Comparison of ENCODE assay signal across 15 cellular contexts in the genomic region with DNA sequence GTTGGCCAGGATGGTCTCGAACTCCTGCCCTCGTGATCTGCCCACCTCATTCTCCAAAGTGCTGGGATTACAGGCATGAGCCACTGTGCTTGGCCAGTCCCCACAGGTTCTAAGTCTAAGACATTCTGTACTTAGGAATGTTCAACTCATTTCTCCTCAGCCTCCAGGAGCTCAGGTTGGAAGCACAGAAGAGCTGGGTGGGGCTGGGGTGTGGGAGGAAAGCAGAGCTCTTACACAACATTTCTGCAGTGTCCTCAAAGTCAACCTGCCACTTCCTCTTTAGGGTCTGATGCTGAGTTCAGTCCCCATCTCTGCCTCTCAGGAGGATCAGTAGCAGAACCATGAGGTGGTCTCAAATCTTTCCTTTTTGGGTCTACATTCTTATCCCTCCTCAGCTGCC.
"Had no signal": no experiment of that assay in that cellular context is flagged by ENCODE, and none has a peak within 500 bp of the region (broad histone marks: within the 10 kb centered on the region; RNA-seq: fewer than 3 reads in every experiment).

No MANE protein-coding gene starts in this region.

- H3K27ac Mint-ChIP-seq: activated B cell treated with CpG ODN at 0.5 μM for 24 hours; activated CD4-positive, alpha-beta T cell treated with anti-CD3 and anti-CD28 coated beads, Interleukin-2, amount 10 ng/mL, durations not matched to agents 24 days and 14 days; activated naive CD8-positive, alpha-beta T cell treated with anti-CD3 and anti-CD28 coated beads for 36 hours; activated T-cell treated with anti-CD3 and anti-CD28 coated beads, Interleukin-2, amount 50 U/mL, for 72 hours; nephron; stimulated activated naive B cell treated with anti-CD40 and anti-IgM and Interleukin-4, amounts not matched to agents 10 μg/mL and 1 μg/mL and 100 μg/mL, for 72 hours had no signal

- H3K9me3 ChIP-seq: right atrium auricular region, thyroid gland had no signal

- H3K9me3 Mint-ChIP-seq: activated B cell treated with CpG ODN at 0.5 μM for 24 hours; activated CD4-positive, alpha-beta T cell treated with anti-CD3 and anti-CD28 coated beads, Interleukin-2, amount 10 ng/mL, durations not matched to agents 24 days and 14 days; activated naive CD8-positive, alpha-beta T cell treated with anti-CD3 and anti-CD28 coated beads for 36 hours; activated T-cell treated with anti-CD3 and anti-CD28 coated beads, Interleukin-2, amount 50 U/mL, for 72 hours; stimulated activated naive B cell treated with anti-CD40 and anti-IgM and Interleukin-4, amounts not matched to agents 10 μg/mL and 1 μg/mL and 100 μg/mL, for 72 hours had no signal

- H3K27ac ChIP-seq: brain microvascular endothelial cell, right atrium auricular region, thyroid gland had no signal

- H3K27me3 ChIP-seq: brain microvascular endothelial cell, right atrium auricular region, thyroid gland had no signal

- H3K4me3 ChIP-seq: right atrium auricular region, thyroid gland had no signal

- H3K36me3 Mint-ChIP-seq: activated naive CD8-positive, alpha-beta T cell treated with anti-CD3 and anti-CD28 coated beads for 36 hours; stimulated activated naive B cell treated with anti-CD40 and anti-IgM and Interleukin-4, amounts not matched to agents 10 μg/mL and 1 μg/mL and 100 μg/mL, for 72 hours had no signal

- H3K4me3 Mint-ChIP-seq: activated B cell treated with CpG ODN at 0.5 μM for 24 hours; activated CD4-positive, alpha-beta T cell treated with anti-CD3 and anti-CD28 coated beads, Interleukin-2, amount 10 ng/mL, durations not matched to agents 24 days and 14 days; activated naive CD8-positive, alpha-beta T cell treated with anti-CD3 and anti-CD28 coated beads for 36 hours; activated T-cell treated with anti-CD3 and anti-CD28 coated beads, Interleukin-2, amount 50 U/mL, for 72 hours; nephron; stimulated activated naive B cell treated with anti-CD40 and anti-IgM and Interleukin-4, amounts not matched to agents 10 μg/mL and 1 μg/mL and 100 μg/mL, for 72 hours had no signal

- H3K36me3 ChIP-seq: brain microvascular endothelial cell, right atrium auricular region, thyroid gland had no signal

- H3K27me3 Mint-ChIP-seq: activated naive CD8-positive, alpha-beta T cell treated with anti-CD3 and anti-CD28 coated beads for 36 hours; stimulated activated naive B cell treated with anti-CD40 and anti-IgM and Interleukin-4, amounts not matched to agents 10 μg/mL and 1 μg/mL and 100 μg/mL, for 72 hours had no signal

- H3K4me1 ChIP-seq: right atrium auricular region, thyroid gland had no signal

- ATAC-seq: activated T-cell treated with anti-CD3 and anti-CD28 coated beads, Interleukin-2, amount 50 U/mL, for 72 hours; left ventricle myocardium superior; stimulated activated naive B cell treated with anti-CD40 and anti-IgM and Interleukin-4, amounts not matched to agents 10 μg/mL and 1 μg/mL and 100 μg/mL, for 72 hours had no signal

- DNase-seq: activated B cell treated with CpG ODN at 0.5 μM for 24 hours; activated CD4-positive, alpha-beta T cell treated with anti-CD3 and anti-CD28 coated beads, Interleukin-2, amount 10 ng/mL, durations not matched to agents 24 days and 14 days; activated CD8-positive, alpha-beta memory T cell treated with anti-CD3 and anti-CD28 coated beads, Interleukin-2, amount 50 U/mL, for 48 hours; activated gamma-delta T cell; activated naive CD8-positive, alpha-beta T cell treated with anti-CD3 and anti-CD28 coated beads for 36 hours; activated T-cell treated with anti-CD3 and anti-CD28 coated beads, Interleukin-2, amount 50 U/mL, for 72 hours; brain microvascular endothelial cell; kidney glomerular epithelial cell; left ventricle myocardium superior; mesenchymal stem cell; stimulated activated CD4-positive, alpha-beta T cell treated with anti-CD3 and anti-CD28 coated beads, Interleukin-2, amount 100 ng/mL, for 48 hours; stimulated activated naive B cell treated with anti-CD40 and anti-IgM and Interleukin-4, amounts not matched to agents 10 μg/mL and 1 μg/mL and 100 μg/mL, for 72 hours; thyroid gland had no signal

- H3K4me1 Mint-ChIP-seq: activated naive CD8-positive, alpha-beta T cell treated with anti-CD3 and anti-CD28 coated beads for 36 hours had no signal
